8 cellular contexts compared by ENCODE assay signal in the genomic region with DNA sequence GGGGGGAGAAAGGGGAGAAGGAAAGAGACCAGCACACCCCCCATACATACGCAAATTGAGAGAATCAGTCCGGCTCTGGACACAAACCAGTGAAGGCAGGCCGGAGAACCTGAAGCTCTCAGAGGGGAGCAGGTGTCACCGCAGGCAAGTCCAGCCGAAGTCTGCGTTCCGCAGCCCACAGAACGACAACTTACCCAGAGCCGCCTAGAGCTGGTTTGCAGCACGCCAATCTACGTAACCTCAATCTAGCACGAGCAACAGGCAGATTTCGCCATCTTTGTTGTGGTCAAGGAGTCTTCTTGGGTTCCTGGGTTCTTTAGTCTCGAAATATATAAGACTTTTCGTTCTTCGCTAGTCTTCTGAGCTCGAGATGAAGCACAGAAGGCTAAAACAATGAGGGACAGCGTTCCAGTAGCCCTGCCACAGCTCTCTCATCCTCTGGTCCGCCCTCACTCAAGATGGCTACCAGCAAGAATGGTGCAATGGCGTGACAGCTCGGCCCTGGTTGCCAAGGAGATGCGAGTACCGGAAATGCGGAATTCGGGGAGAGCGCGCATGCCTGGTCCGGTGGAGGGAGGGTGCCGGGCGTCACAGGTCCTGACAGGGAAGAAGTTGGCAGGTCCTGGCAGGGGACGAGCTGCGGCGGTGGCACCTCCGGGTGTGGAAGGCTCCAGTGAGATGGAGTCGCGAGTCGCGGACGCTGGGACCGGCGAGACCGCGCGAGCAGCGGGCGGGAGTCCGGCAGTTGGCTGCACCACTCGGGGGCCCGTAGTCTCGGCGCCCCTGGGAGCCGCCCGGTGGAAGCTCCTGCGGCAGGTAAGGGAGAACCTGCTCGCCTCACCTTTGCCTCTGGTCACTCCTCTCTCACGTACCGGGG. TPM values are rescaled to one million over a fixed set of nuclear protein-coding genes. Genes with fewer than 3 reads are reported as not detected.
A peak's percentile ranks its signal among the peaks of the same experiment; 100 is the strongest.
DNase-seq lines count a peak whose midpoint lies in the region; TF ChIP-seq lines count a peak whose summit lies in the region.

CAMKMT (plus strand) TSS at position 618 of the 877 bp plus-strand sequence.
PREPL (minus strand) TSS at position 165 of the 877 bp plus-strand sequence. CDS start 15,152 bp downstream, outside the sequence.

- no peak for TF ChIP-seq CTCF in fibroblast of the aortic adventitia (IDR thresholded peaks at IDR 0.05; ENCODE audit: insufficient read depth, low read length)
- TF ChIP-seq CTCF in nephron (IDR thresholded peaks at IDR 0.05; ENCODE audit: unreplicated experiment in 3 of 3), result no peak

- no peaks in the 10 kb centered on the region for H3K36me3 ChIP-seq in H7 (replicated peaks; ENCODE audit: control insufficient read depth, insufficient read depth, low read length)

- H3K9me3 Mint-ChIP-seq in nephron, result no peaks in the 10 kb centered on the region
- H3K9me3 Mint-ChIP-seq in stimulated activated naive CD8-positive, alpha-beta T cell treated with anti-CD3 and anti-CD28 coated beads, Interleukin-15, Interleukin-2, amounts not matched to agents 100 ng/mL and 50 ng/mL, for 24 hours, result no peaks in the 10 kb centered on the region

- H3K27ac Mint-ChIP-seq in nephron, result peak within 1 kb of the TSS; percentile 98 to 100 (median 100)
- H3K27ac Mint-ChIP-seq in stimulated activated naive CD8-positive, alpha-beta T cell treated with anti-CD3 and anti-CD28 coated beads, Interleukin-15, Interleukin-2, amounts not matched to agents 100 ng/mL and 50 ng/mL, for 24 hours, result peak within 1 kb of the TSS; percentile 100

- no peaks in the 10 kb centered on the region for H3K36me3 Mint-ChIP-seq in nephron (ENCODE audit: low read depth)
- H3K36me3 Mint-ChIP-seq in stimulated activated naive CD8-positive, alpha-beta T cell treated with anti-CD3 and anti-CD28 coated beads, Interleukin-15, Interleukin-2, amounts not matched to agents 100 ng/mL and 50 ng/mL, for 24 hours (ENCODE audit: low read depth), result peaks cover 13% of the 10 kb centered on the region

- no peaks in the 10 kb centered on the region for H3K27me3 Mint-ChIP-seq in nephron (ENCODE audit: low read depth)
- no peaks in the 10 kb centered on the region for H3K27me3 Mint-ChIP-seq in stimulated activated naive CD8-positive, alpha-beta T cell treated with anti-CD3 and anti-CD28 coated beads, Interleukin-15, Interleukin-2, amounts not matched to agents 100 ng/mL and 50 ng/mL, for 24 hours

- H3K4me1 Mint-ChIP-seq in nephron, result peaks cover 42% of the 10 kb centered on the region
- peaks cover 66% of the 10 kb centered on the region for H3K4me1 Mint-ChIP-seq in stimulated activated naive CD8-positive, alpha-beta T cell treated with anti-CD3 and anti-CD28 coated beads, Interleukin-15, Interleukin-2, amounts not matched to agents 100 ng/mL and 50 ng/mL, for 24 hours (ENCODE audit: low read depth)

- no peaks in the 10 kb centered on the region for H3K27me3 ChIP-seq in H7 (ENCODE audit: control insufficient read depth, insufficient read depth, low read length)

- peak within 1 kb of the TSS; percentile 92 for H3K4me3 ChIP-seq in H7 (ENCODE audit: insufficient read depth, low read depth, low read length)
- peak within 1 kb of the TSS; percentile 79 for H3K4me3 ChIP-seq in fibroblast of the aortic adventitia (ENCODE audit: low read depth, low read length)

- peak; percentile 98 for DNase-seq in ELR (ENCODE audit: low read depth)
- peak; percentile 91 for DNase-seq in H7
- peak; percentile 94 for DNase-seq in M059J (ENCODE audit: low read depth)
- peak; percentile 90 to 94 for DNase-seq in SHP77 (lab: John Stamatoyannopoulos, UW)
- peak; percentile 97 for DNase-seq in activated effector memory CD4-positive, alpha-beta T cell treated with Interleukin-2 at 50 U/mL for 16 hours
- peak; percentile 99 for DNase-seq in fibroblast of the aortic adventitia (ENCODE audit: low read depth)

- peak within 1 kb of the TSS; percentile 97 to 99 (median 98) for H3K4me3 Mint-ChIP-seq in nephron
- H3K4me3 Mint-ChIP-seq in stimulated activated naive CD8-positive, alpha-beta T cell treated with anti-CD3 and anti-CD28 coated beads, Interleukin-15, Interleukin-2, amounts not matched to agents 100 ng/mL and 50 ng/mL, for 24 hours, result peak within 1 kb of the TSS; percentile 100

RNA-seq across cellular contexts. Expression of gene CAMKMT, which starts in this region (rescaled TPM):
- total RNA-seq in H7 (2014; rRNA removed; shearing (Covaris generic)), result 17.4 and 19.6 TPM in 2 replicates
- 3.4 and 6.2 TPM in 2 replicates for total RNA-seq in M059J (2014; rRNA removed; shearing (Covaris generic))
- 8.7 and 15.0 TPM in 2 replicates for total RNA-seq in fibroblast of the aortic adventitia (ENCODE audit: low replicate concordance)

RNA-seq across cellular contexts. Expression of gene PREPL, which starts in this region (rescaled TPM):
- 21.1 and 27.9 TPM in 2 replicates for total RNA-seq in H7 (2014; rRNA removed; shearing (Covaris generic))
- 23.8 and 31.2 TPM in 2 replicates for total RNA-seq in M059J (2014; rRNA removed; shearing (Covaris generic))
- total RNA-seq in fibroblast of the aortic adventitia (ENCODE audit: low replicate concordance), result 31.3 and 78.4 TPM in 2 replicates

Comparison
In these comparisons a context has a peak if more than half of its experiments do, and no peak if none do; other contexts are left out.
1. Peak in every context shown above with its lines: DNase-seq and H3K4me3 ChIP-seq.